25 cellular contexts compared by ENCODE assay signal in the genomic region with DNA sequence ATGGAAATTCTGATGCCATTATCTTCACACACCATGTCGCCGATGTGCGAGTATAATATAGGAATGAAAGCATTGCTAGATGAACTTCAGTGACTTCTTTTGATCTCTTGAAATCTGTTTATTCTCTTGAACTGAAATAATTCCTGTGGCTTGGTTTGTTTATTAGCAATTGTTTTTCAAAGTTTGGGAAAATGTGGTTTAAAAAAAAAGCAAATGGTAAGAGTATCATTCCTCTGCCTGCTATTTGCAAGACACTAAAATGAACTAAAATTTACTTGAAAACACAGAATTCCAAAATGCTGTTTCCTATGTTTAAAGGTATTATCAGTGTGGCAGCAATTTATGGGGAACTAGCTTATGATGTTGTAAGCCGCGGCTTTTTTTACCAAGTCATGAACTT.
"Had no signal": no experiment of that assay in that cellular context is flagged by ENCODE, and none has a peak within 500 bp of the region (broad histone marks: within the 10 kb centered on the region; RNA-seq: fewer than 3 reads in every experiment).

No MANE protein-coding gene starts in this region.

- H3K4me1 Mint-ChIP-seq: activated CD4-positive, alpha-beta T cell treated with anti-CD3 and anti-CD28 coated beads for 36 hours; activated naive CD8-positive, alpha-beta T cell treated with anti-CD3 and anti-CD28 coated beads, Interleukin-2, amount 10 ng/mL, durations not matched to agents 7 days and 5 days; T-helper 17 cell had no signal

- H3K27me3 Mint-ChIP-seq: activated CD8-positive, alpha-beta T cell treated with anti-CD3 and anti-CD28 coated beads for 36 hours had no signal

- H3K27me3 ChIP-seq: adrenal gland, breast epithelium, Peyer's patch had no signal

- H3K9me3 ChIP-seq: adrenal gland, breast epithelium had no signal

- H3K4me1 ChIP-seq: adrenal gland, breast epithelium, Peyer's patch had no signal

- H3K27ac Mint-ChIP-seq: activated CD4-positive, alpha-beta T cell treated with anti-CD3 and anti-CD28 coated beads for 36 hours; activated CD8-positive, alpha-beta T cell treated with anti-CD3 and anti-CD28 coated beads for 36 hours; activated naive CD8-positive, alpha-beta T cell treated with anti-CD3 and anti-CD28 coated beads, Interleukin-2, amount 10 ng/mL, durations not matched to agents 7 days and 5 days; T-helper 17 cell had no signal

- H3K27ac ChIP-seq: adrenal gland, breast epithelium, Peyer's patch, RWPE1, VCaP had no signal

- H3K36me3 Mint-ChIP-seq: activated naive CD8-positive, alpha-beta T cell treated with anti-CD3 and anti-CD28 coated beads, Interleukin-2, amount 10 ng/mL, durations not matched to agents 7 days and 5 days had no signal

- H3K4me3 Mint-ChIP-seq: activated CD4-positive, alpha-beta T cell treated with anti-CD3 and anti-CD28 coated beads for 36 hours; activated CD8-positive, alpha-beta T cell treated with anti-CD3 and anti-CD28 coated beads for 36 hours; activated naive CD8-positive, alpha-beta T cell treated with anti-CD3 and anti-CD28 coated beads, Interleukin-2, amount 10 ng/mL, durations not matched to agents 7 days and 5 days; T-helper 17 cell had no signal

- H3K4me3 ChIP-seq: adrenal gland, breast epithelium, Peyer's patch had no signal

- DNase-seq: activated CD4-positive, alpha-beta T cell treated with anti-CD3 and anti-CD28 coated beads for 36 hours; activated CD4-positive, alpha-beta T cell treated with anti-CD3 and anti-CD28 coated beads, Interleukin-2, amount 50 U/mL, for 1 hour; activated CD8-positive, alpha-beta memory T cell treated with anti-CD3 and anti-CD28 coated beads, Interleukin-2, amount 50 U/mL, for 4 hours; activated CD8-positive, alpha-beta T cell treated with anti-CD3 and anti-CD28 coated beads for 36 hours; activated naive CD4-positive, alpha-beta T cell treated with anti-CD3 and anti-CD28 coated beads, Interleukin-2, amount 50 U/mL, for 16 hours; activated naive CD8-positive, alpha-beta T cell treated with anti-CD3 and anti-CD28 coated beads, Interleukin-2, amount 10 ng/mL, durations not matched to agents 7 days and 5 days; adrenal gland; anterior cingulate cortex; central memory CD4-positive, alpha-beta T cell; MM.1S; NCI-H1092; NCI-H1417; NCI-H1930; NCI-H2171; NCI-H2227 treated with DMSO at 0.1 percent for 48 hours; NCI-H446 treated with DMSO at 0.1 percent for 48 hours; NCI-H524 treated with DMSO at 0.1 percent for 48 hours; NCI-H774; Peyer's patch; SHP77 treated with DMSO at 0.1 percent for 48 hours; T-helper 17 cell; T-helper 9 cell had no signal

- H3K36me3 ChIP-seq: adrenal gland, breast epithelium, Peyer's patch had no signal

- ATAC-seq: activated CD4-positive, alpha-beta T cell treated with anti-CD3 and anti-CD28 coated beads for 36 hours; activated CD8-positive, alpha-beta T cell treated with anti-CD3 and anti-CD28 coated beads for 36 hours; T-helper 17 cell had no signal
